ENCODE assay signal across 25 cellular contexts in genomic region chr15:71914092-71914491, GRCh38.
DNase-seq lines count a peak whose midpoint lies in the region; ATAC-seq and FAIRE-seq lines count a peak whose summit lies in the region.
"Had no signal": no experiment of that assay in that cellular context is flagged by ENCODE, and none has a peak within 500 bp of the region (broad histone marks: within the 10 kb centered on the region; RNA-seq: fewer than 3 reads in every experiment).

No MANE protein-coding gene starts in this region.

- ATAC-seq in HG02610 (IDR thresholded peaks at IDR 0.05; ENCODE audit: unreplicated experiment) (peak; percentile 67), HG02870 (IDR thresholded peaks at IDR 0.05; ENCODE audit: unreplicated experiment) (no peak)
- ATAC-seq in central memory CD8-positive, alpha-beta T cell (replicated peaks; ENCODE audit: extremely low read depth, poor library complexity, severe bottlenecking): no peak
- ATAC-seq: CD8-positive, alpha-beta T cell; PC-3; T-helper 17 cell had no signal

- no peaks in the 10 kb centered on the region for H3K27me3 Mint-ChIP-seq in central memory CD8-positive, alpha-beta T cell
- H3K27me3 Mint-ChIP-seq: B cell, T-helper 17 cell had no signal

- H3K4me1 Mint-ChIP-seq in central memory CD8-positive, alpha-beta T cell: no peaks in the 10 kb centered on the region
- H3K4me1 Mint-ChIP-seq: B cell, T-helper 17 cell had no signal

- DNase-seq in NCI-H146 treated with DMSO at 0.1 percent for 48 hours (lab: John Stamatoyannopoulos, UW; ENCODE audit: unreplicated experiment): peak; percentile 19
- no peak for DNase-seq in NCI-H146 (lab: John Stamatoyannopoulos, UW)
- DNase-seq in GM18507 (ENCODE audit: extremely low spot score, insufficient read length, low read depth): no peak
- DNase-seq in central memory CD8-positive, alpha-beta T cell (ENCODE audit: low spot score in 2 of 2): no peak
- no peak for DNase-seq in stimulated activated CD4-positive, alpha-beta T cell treated with anti-CD3 and anti-CD28 coated beads, Interleukin-2, amount 100 ng/mL, for 24 hours
- no peak for DNase-seq in urothelium cell line (ENCODE audit: low spot score)
- DNase-seq: Caco-2; CD8-positive, alpha-beta T cell; GM23248; H7; NCI-H1092 treated with DMSO at 0.1 percent for 48 hours; NCI-H1436; NCI-H1930; NCI-H2107; NCI-H446; NCI-H524 treated with DMSO at 0.1 percent for 48 hours; NCI-H774; PC-3; SK-N-SH; SW 1271; T-helper 17 cell had no signal

- H3K36me3 Mint-ChIP-seq in central memory CD8-positive, alpha-beta T cell (ENCODE audit: insufficient read depth): peaks cover 3% of the 10 kb centered on the region

- H3K9me3 Mint-ChIP-seq in central memory CD8-positive, alpha-beta T cell: no peaks in the 10 kb centered on the region
- H3K9me3 Mint-ChIP-seq: CD8-positive, alpha-beta T cell had no signal

- no peak overlapping the region for H3K4me3 Mint-ChIP-seq in central memory CD8-positive, alpha-beta T cell
- H3K4me3 Mint-ChIP-seq: B cell; CD8-positive, alpha-beta T cell; T-helper 17 cell had no signal

- peak overlapping the region; percentile 9 for H3K27ac Mint-ChIP-seq in central memory CD8-positive, alpha-beta T cell (ENCODE audit: low read depth)
- H3K27ac Mint-ChIP-seq: B cell; CD8-positive, alpha-beta T cell; T-helper 17 cell had no signal

- FAIRE-seq in GM18507 (lab: Jason Lieb, UNC) (peak; percentile 26), urothelium cell line (lab: Jason Lieb, UNC) (no peak)
- FAIRE-seq: G401.6 had no signal
